Comparison of ENCODE assay signal across 1 cellular context in the genomic region with DNA sequence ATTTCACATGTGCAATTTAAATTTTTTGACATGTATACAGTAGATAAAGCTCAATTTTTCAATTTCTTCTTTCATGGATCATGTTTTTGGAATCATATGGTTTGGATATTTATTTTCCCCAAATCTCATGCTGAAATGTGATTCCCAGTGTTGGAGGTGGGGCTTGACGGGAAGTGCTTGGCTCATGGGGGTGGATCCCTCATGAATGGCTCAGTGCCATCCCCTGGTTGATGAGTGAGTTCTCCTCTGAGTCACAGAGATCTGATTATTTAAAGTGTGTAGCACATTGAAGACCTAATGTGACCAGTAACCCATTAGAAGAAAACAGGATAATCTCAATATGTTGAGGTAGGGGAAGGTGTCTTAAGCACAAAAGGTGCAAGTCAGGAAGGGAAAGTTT.
TF ChIP-seq lines count a peak whose summit lies in the region.

No MANE protein-coding gene starts in this region.

TF ChIP-seq in H1, 55 proteins besides CTCF, POLR2A, EP300 and RAD21:
- TF ChIP-seq MAFK (IDR thresholded peaks at IDR 0.05; ENCODE audit: low read depth, low read length) (no peak), HDAC2 (IDR thresholded peaks at IDR 0.05; ENCODE audit: borderline replicate concordance in 1 of 2, low read depth in 2 of 2, low read length in 2 of 2) (no peak), CHD2 (IDR thresholded peaks at IDR 0.05; ENCODE audit: low read length) (0 out of 2 replicates have a peak, but pooled peaks have one; percentile 14), POLR2AphosphoS5 (IDR thresholded peaks at IDR 0.05; ENCODE audit: low read depth, low read length) (no peak), TAF1 (IDR thresholded peaks at IDR 0.05; ENCODE audit: low read depth, low read length) (no peak)
